Comparison of ENCODE assay signal across 23 cellular contexts in genomic region chr2:100670232-100670631, GRCh38.
DNase-seq lines count a peak whose midpoint lies in the region; ATAC-seq and TF ChIP-seq lines count a peak whose summit lies in the region.
"Had no signal": no experiment of that assay in that cellular context is flagged by ENCODE, and none has a peak within 500 bp of the region (broad histone marks: within the 10 kb centered on the region; RNA-seq: fewer than 3 reads in every experiment).

No MANE protein-coding gene starts in this region.

- H3K27ac ChIP-seq in brain microvascular endothelial cell (no peak overlapping the region), neural progenitor cell (no peak overlapping the region), Karpas-422 (ENCODE audit: low read length) (no peak overlapping the region)
- H3K27ac ChIP-seq: SJSA1 had no signal

- DNase-seq in Calu3 (peak; percentile 54), HuH-7 (ENCODE audit: low spot score) (peak; percentile 38), brain microvascular endothelial cell (no peak), neural progenitor cell (ENCODE audit: low spot score) (peak; percentile 36), hepatic stellate cell (ENCODE audit: low spot score) (no peak), Karpas-422 (no peak)
- no peak for DNase-seq in effector memory CD8-positive, alpha-beta T cell
- DNase-seq: AML-193; C1 segment of cervical spinal cord; CD4-positive, alpha-beta memory T cell; COR-L47; KBM-7; NCI-H1092; NCI-H1417 treated with DMSO at 0.1 percent for 48 hours; NCI-H187; NCI-H2081 treated with DMSO at 0.1 percent for 48 hours; NCI-H2171 treated with DMSO at 0.1 percent for 48 hours; NCI-H524; NCI-H774; Right ventricle myocardium superior; T-cell had no signal

- no peaks in the 10 kb centered on the region for H3K36me3 ChIP-seq in brain microvascular endothelial cell (replicated peaks)
- no peaks in the 10 kb centered on the region for H3K36me3 ChIP-seq in neural progenitor cell
- H3K36me3 ChIP-seq in Karpas-422 (ENCODE audit: insufficient read depth, low read length): no peaks in the 10 kb centered on the region
- H3K36me3 ChIP-seq: SJSA1 had no signal

- intact Hi-C loops in Calu3 (cut with micrococcal nuclease; ENCODE audit: unreplicated experiment): loop anchor here (2.0 kb wide), 1 partner anchor 149 kb away; no protein-coding TSS in a partner anchor

- no peaks in the 10 kb centered on the region for H3F3A ChIP-seq in neural progenitor cell (ENCODE audit: low read depth)

- no peak overlapping the region for H3K9ac ChIP-seq in neural progenitor cell
- no peak overlapping the region for H3K9ac ChIP-seq in Karpas-422 (ENCODE audit: low read length)

- TF ChIP-seq CTCF in Calu3 (IDR thresholded peaks at IDR 0.05; ENCODE audit: unreplicated experiment) (peak; percentile 62), brain microvascular endothelial cell (IDR thresholded peaks at IDR 0.05; ENCODE audit: low read depth, low read length, missing control alignments) (peak; percentile 25), neural progenitor cell (IDR thresholded peaks at IDR 0.05) (peak; percentile 17)

- H3K79me2 ChIP-seq in neural progenitor cell (ENCODE audit: low read depth): no peaks in the 10 kb centered on the region
- no peaks in the 10 kb centered on the region for H3K79me2 ChIP-seq in Karpas-422 (ENCODE audit: low read length)

- H3K4me2 ChIP-seq in neural progenitor cell (no peak overlapping the region), Karpas-422 (ENCODE audit: low read depth, low read length, poor library complexity, severe bottlenecking) (no peak overlapping the region)

- H3K4me1 Mint-ChIP-seq in Calu3 (ENCODE audit: low read depth, unreplicated experiment) (peaks cover 11% of the 10 kb centered on the region), neural progenitor cell (no peaks in the 10 kb centered on the region)
- H3K4me1 Mint-ChIP-seq in effector memory CD8-positive, alpha-beta T cell (ENCODE audit: low read depth in 2 of 2): no peaks in the 10 kb centered on the region

- BruUV-seq in Calu3 (replicated peaks; lab: Mats Ljungman, UMichigan): no TSS peak

- CTCF ChIA-PET in Calu3 (lab: Charles Lee): no interaction called here

- H3K9me2 ChIP-seq in Karpas-422 (replicated peaks; ENCODE audit: insufficient read depth, low read length): no peaks in the 10 kb centered on the region

- peaks cover 14% of the 10 kb centered on the region for H3K27me3 Mint-ChIP-seq in Calu3 (ENCODE audit: unreplicated experiment)
- H3K27me3 Mint-ChIP-seq in neural progenitor cell (ENCODE audit: insufficient read depth, low read depth): peaks cover 4% of the 10 kb centered on the region
- peaks cover 16 to 26% of the 10 kb centered on the region in 2 donors for H3K27me3 Mint-ChIP-seq in effector memory CD8-positive, alpha-beta T cell

- H3K4me3 ChIP-seq in brain microvascular endothelial cell (ENCODE audit: low read depth, low read length): no peak overlapping the region
- H3K4me3 ChIP-seq in neural progenitor cell: no peak overlapping the region
- no peak overlapping the region for H3K4me3 ChIP-seq in Karpas-422 (ENCODE audit: low read length)
- H3K4me3 ChIP-seq: SJSA1 had no signal

- H2AFZ ChIP-seq in neural progenitor cell (replicated peaks): no peak overlapping the region
- no peak overlapping the region for H2AFZ ChIP-seq in Karpas-422 (ENCODE audit: low read length)

- H3K9me3 Mint-ChIP-seq in Calu3 (ENCODE audit: low read depth, unreplicated experiment) (no peaks in the 10 kb centered on the region), neural progenitor cell (no peaks in the 10 kb centered on the region)
- no peaks in the 10 kb centered on the region for H3K9me3 Mint-ChIP-seq in effector memory CD8-positive, alpha-beta T cell
- H3K9me3 Mint-ChIP-seq: CD4-positive, alpha-beta memory T cell; T-cell had no signal

- in situ Hi-C loops in brain microvascular endothelial cell (cut with HindIII; ENCODE audit: low pct_ligation_motif_present, low sequenced_read_pairs): no loop called here

- H4K20me1 ChIP-seq in neural progenitor cell (ENCODE audit: low read depth) (no peaks in the 10 kb centered on the region), Karpas-422 (ENCODE audit: insufficient read depth, low read depth, low read length) (no peaks in the 10 kb centered on the region)

- H3K27me3 ChIP-seq in brain microvascular endothelial cell (replicated peaks) (no peaks in the 10 kb centered on the region), neural progenitor cell (no peaks in the 10 kb centered on the region), Karpas-422 (ENCODE audit: low read length) (no peaks in the 10 kb centered on the region)
- H3K27me3 ChIP-seq: SJSA1 had no signal

- H3K9me3 ChIP-seq in neural progenitor cell (ENCODE audit: low read depth) (no peaks in the 10 kb centered on the region), Karpas-422 (ENCODE audit: low read length) (no peaks in the 10 kb centered on the region)
- H3K9me3 ChIP-seq: SJSA1 had no signal

- H3K4me1 ChIP-seq in neural progenitor cell (no peaks in the 10 kb centered on the region), Karpas-422 (ENCODE audit: low read length) (no peaks in the 10 kb centered on the region)
- H3K4me1 ChIP-seq: SJSA1 had no signal

- no peak overlapping the region for H3K27ac Mint-ChIP-seq in Calu3 (ENCODE audit: unreplicated experiment)
- no peak overlapping the region for H3K27ac Mint-ChIP-seq in neural progenitor cell
- no peak overlapping the region for H3K27ac Mint-ChIP-seq in effector memory CD8-positive, alpha-beta T cell
- H3K27ac Mint-ChIP-seq: CD4-positive, alpha-beta memory T cell; T-cell had no signal

- ATAC-seq in GM21576 (IDR thresholded peaks at IDR 0.05; ENCODE audit: unreplicated experiment): no peak
- ATAC-seq in effector memory CD8-positive, alpha-beta T cell (replicated peaks): no peak
- ATAC-seq: T-cell had no signal

- no peaks in the 10 kb centered on the region for H3K36me3 Mint-ChIP-seq in Calu3 (ENCODE audit: insufficient read depth, unreplicated experiment)
- no peaks in the 10 kb centered on the region for H3K36me3 Mint-ChIP-seq in neural progenitor cell
- peaks cover 5% of the 10 kb centered on the region for H3K36me3 Mint-ChIP-seq in effector memory CD8-positive, alpha-beta T cell (ENCODE audit: insufficient read depth)
- H3K36me3 Mint-ChIP-seq: CD4-positive, alpha-beta memory T cell; T-cell had no signal

- H3K4me3 Mint-ChIP-seq in Calu3 (ENCODE audit: low read depth, unreplicated experiment): no peak overlapping the region
- H3K4me3 Mint-ChIP-seq in neural progenitor cell: no peak overlapping the region
- no peak overlapping the region for H3K4me3 Mint-ChIP-seq in effector memory CD8-positive, alpha-beta T cell
- H3K4me3 Mint-ChIP-seq: CD4-positive, alpha-beta memory T cell; T-cell had no signal

Comparison
In these comparisons a context has a peak if more than half of its experiments do, and no peak if none do; other contexts are left out.
1. DNase-seq: peak in Calu3 (single experiment), HuH-7 (single experiment) and neural progenitor cell (single experiment); none in brain microvascular endothelial cell (single experiment), hepatic stellate cell (single experiment), Karpas-422 (single experiment) and effector memory CD8-positive, alpha-beta T cell (0 of 3).
2. Peak in every context shown above with its lines, with median percentiles within 50 percentile points of each other: CTCF ChIP-seq.